ENCODE assay signal across 9 cellular contexts in genomic region chr11:111631666-111632039, GRCh38. TPM values are rescaled to one million over a fixed set of nuclear protein-coding genes. Genes with fewer than 3 reads are reported as not detected.
DNase-seq lines count a peak whose midpoint lies in the region; ATAC-seq and TF ChIP-seq lines count a peak whose summit lies in the region.
"Had no signal": no experiment of that assay in that cellular context is flagged by ENCODE, and none has a peak within 500 bp of the region (broad histone marks: within the 10 kb centered on the region; RNA-seq: fewer than 3 reads in every experiment).

No MANE protein-coding gene starts in this region.

- TF ChIP-seq CTCF in GM12865 (IDR thresholded peaks at IDR 0.05; ENCODE audit: insufficient read depth, low read depth, low read length, missing control alignments) (no peak), MM.1S (IDR thresholded peaks at IDR 0.05; ENCODE audit: low read length) (no peak), colonic mucosa (IDR thresholded peaks at IDR 0.05) (no peak)

- no peak overlapping the region for H3K9ac ChIP-seq in MM.1S (ENCODE audit: low read length)
- H3K9ac ChIP-seq in colonic mucosa (ENCODE audit: low read depth in 2 of 2, low read length in 2 of 2): no peak overlapping the region

- no peaks in the 10 kb centered on the region for H4K20me1 ChIP-seq in MM.1S (ENCODE audit: insufficient read depth, low read length)

- H3K4me1 ChIP-seq in MM.1S (ENCODE audit: low read length) (peaks cover 25% of the 10 kb centered on the region), colonic mucosa (peaks cover 6% of the 10 kb centered on the region)

- H3K79me2 ChIP-seq in MM.1S (ENCODE audit: low read length): 0 out of 2 replicates have a peak, but pooled peaks cover 4% of the 10 kb centered on the region

- H3K4me3 ChIP-seq in GM12865 (ENCODE audit: low read depth, low read length) (no peak overlapping the region), MM.1S (ENCODE audit: low read length) (no peak overlapping the region), colonic mucosa (no peak overlapping the region)
- H3K4me3 ChIP-seq: esophagus squamous epithelium had no signal

- ATAC-seq in GM21529 (IDR thresholded peaks at IDR 0.05; ENCODE audit: unreplicated experiment) (no peak), HG02884 (IDR thresholded peaks at IDR 0.05; ENCODE audit: unreplicated experiment) (no peak), GM18502 (IDR thresholded peaks at IDR 0.05; ENCODE audit: poor library complexity, unreplicated experiment) (no peak)

- H3K27me3 ChIP-seq in MM.1S (replicated peaks; ENCODE audit: insufficient read depth, low read length): no peaks in the 10 kb centered on the region
- no peaks in the 10 kb centered on the region for H3K27me3 ChIP-seq in colonic mucosa
- H3K27me3 ChIP-seq: esophagus squamous epithelium had no signal

- H3K9me3 ChIP-seq in MM.1S (replicated peaks; ENCODE audit: insufficient read depth, low read length) (no peaks in the 10 kb centered on the region), colonic mucosa (no peaks in the 10 kb centered on the region)
- H3K9me3 ChIP-seq: esophagus squamous epithelium had no signal

- peaks cover 7% of the 10 kb centered on the region; the same call in 1 of the 2 replicates for H3F3A ChIP-seq in MM.1S (ENCODE audit: insufficient read depth, low read length)

- peak overlapping the region; percentile 26; the same call in 1 of the 2 replicates for H3K27ac ChIP-seq in MM.1S (ENCODE audit: low read length)
- H3K27ac ChIP-seq in colonic mucosa: peak overlapping the region; percentile 14
- H3K27ac ChIP-seq: esophagus squamous epithelium had no signal

- H3K4me2 ChIP-seq in MM.1S (ENCODE audit: low read depth, low read length): peak overlapping the region; percentile 39; the same call in 1 of the 2 replicates

- no peaks in the 10 kb centered on the region for H3K9me2 ChIP-seq in MM.1S (replicated peaks; ENCODE audit: insufficient read depth, low read length)

- no peaks in the 10 kb centered on the region for H3K36me3 ChIP-seq in MM.1S (replicated peaks; ENCODE audit: insufficient read depth, low read length)
- H3K36me3 ChIP-seq in colonic mucosa: no peaks in the 10 kb centered on the region

- intact Hi-C loops in colonic mucosa (cut with DNase I): no loop called here

- peak; percentile 26 for DNase-seq in GM12865 (ENCODE audit: low read depth)
- peak; percentile 63 for DNase-seq in MM.1S
- DNase-seq in colonic mucosa: no peak
- DNase-seq in renal cortical epithelial cell (ENCODE audit: low read depth): peak; percentile 81
- DNase-seq: esophagus squamous epithelium; stimulated activated CD4-positive, alpha-beta T cell treated with anti-CD3 and anti-CD28 coated beads, Interleukin-2, amount 100 ng/mL, for 48 hours had no signal

- no peak overlapping the region for H2AFZ ChIP-seq in MM.1S (ENCODE audit: low read length)

RNA-seq across cellular contexts. Expression of gene SIK2, which starts 29.4 kb away (rescaled TPM):
- total RNA-seq in colonic mucosa: 10 to 100 TPM; 16.2 to 21.3 TPM
- 8.9 and 28.2 TPM in 2 replicates for total RNA-seq in renal cortical epithelial cell
